ENCODE assay signal across 19 cellular contexts in genomic region chr5:40984884-40985283, GRCh38.
DNase-seq lines count a peak whose midpoint lies in the region; ATAC-seq, FAIRE-seq and TF ChIP-seq lines count a peak whose summit lies in the region.
"Had no signal": no experiment of that assay in that cellular context is flagged by ENCODE, and none has a peak within 500 bp of the region (broad histone marks: within the 10 kb centered on the region; RNA-seq: fewer than 3 reads in every experiment).

No MANE protein-coding gene starts in this region.

- H3K9me3 ChIP-seq in kidney (ENCODE audit: control insufficient read depth in 1 of 2, low read length in 2 of 2), result no peaks in the 10 kb centered on the region
- H3K9me3 ChIP-seq in CD8-positive, alpha-beta T cell (ENCODE audit: low read length), result no peaks in the 10 kb centered on the region
- H3K9me3 ChIP-seq: BLaER1, neutrophil had no signal

- peaks cover 5% of the 10 kb centered on the region for H3K9me3 Mint-ChIP-seq in CD8-positive, alpha-beta T cell
- H3K9me3 Mint-ChIP-seq: activated CD4-positive, alpha-beta T cell treated with anti-CD3 and anti-CD28 coated beads, Interleukin-2, amount 10 ng/mL, durations not matched to agents 24 days and 14 days; activated naive CD8-positive, alpha-beta T cell treated with anti-CD3 and anti-CD28 coated beads, Interleukin-2, amount 50 U/mL, for 24 hours had no signal

- DNase-seq in AG04449 (ENCODE audit: low read depth, low spot score), result peak; percentile 60
- peak; percentile 48 for DNase-seq in HT1080 (ENCODE audit: low read depth)
- peak; percentile 87 for DNase-seq in brain microvascular endothelial cell
- peak; percentile 8 for DNase-seq in glomerular visceral epithelial cell (ENCODE audit: extremely low spot score)
- no peak for DNase-seq in activated effector memory CD4-positive, alpha-beta T cell treated with anti-CD3 and anti-CD28 coated beads, Interleukin-2, amount 50 U/mL, for 16 hours
- DNase-seq in kidney, result no peak
- no peak for DNase-seq in CD8-positive, alpha-beta T cell
- no peak for DNase-seq in activated CD4-positive, alpha-beta T cell treated with anti-CD3 and anti-CD28 coated beads for 4 hours
- DNase-seq: 8988T; activated CD4-positive, alpha-beta T cell treated with anti-CD3 and anti-CD28 coated beads, Interleukin-2, amount 10 ng/mL, durations not matched to agents 24 days and 14 days; activated naive CD8-positive, alpha-beta T cell treated with anti-CD3 and anti-CD28 coated beads, Interleukin-2, amount 50 U/mL, for 24 hours; dorsolateral prefrontal cortex; KBM-7; NCI-H187; SIG-M5; T-cell had no signal

- H3K4me3 ChIP-seq in AG04449 (ENCODE audit: low read depth, low read length), result no peak overlapping the region
- no peak overlapping the region for H3K4me3 ChIP-seq in brain microvascular endothelial cell (ENCODE audit: low read depth, low read length)
- no peak overlapping the region for H3K4me3 ChIP-seq in kidney (ENCODE audit: low read length in 2 of 2)
- no peak overlapping the region for H3K4me3 ChIP-seq in CD8-positive, alpha-beta T cell (ENCODE audit: low read depth, low read length)
- H3K4me3 ChIP-seq: BLaER1, dorsolateral prefrontal cortex had no signal

- H3K36me3 ChIP-seq in brain microvascular endothelial cell (replicated peaks) (no peaks in the 10 kb centered on the region), kidney (ENCODE audit: control insufficient read depth in 1 of 2, insufficient read depth in 2 of 2, low read length in 2 of 2) (no peaks in the 10 kb centered on the region)
- H3K36me3 ChIP-seq in CD8-positive, alpha-beta T cell (ENCODE audit: insufficient read depth, low read length), result no peaks in the 10 kb centered on the region
- H3K36me3 ChIP-seq: BLaER1, neutrophil had no signal

- H3K4me3 Mint-ChIP-seq in CD8-positive, alpha-beta T cell, result no peak overlapping the region
- H3K4me3 Mint-ChIP-seq: activated CD4-positive, alpha-beta T cell treated with anti-CD3 and anti-CD28 coated beads, Interleukin-2, amount 10 ng/mL, durations not matched to agents 24 days and 14 days; activated naive CD8-positive, alpha-beta T cell treated with anti-CD3 and anti-CD28 coated beads, Interleukin-2, amount 50 U/mL, for 24 hours; T-cell had no signal

- H3K4me1 ChIP-seq in kidney (ENCODE audit: control insufficient read depth in 1 of 2, insufficient read depth in 1 of 2, low read depth in 1 of 2, low read length in 2 of 2), result peaks cover 0 to 3% of the 10 kb centered on the region in 2 donors
- no peaks in the 10 kb centered on the region for H3K4me1 ChIP-seq in CD8-positive, alpha-beta T cell (ENCODE audit: insufficient read depth, low read length)
- H3K4me1 ChIP-seq: BLaER1 had no signal

- in situ Hi-C loops in brain microvascular endothelial cell (cut with HindIII; ENCODE audit: low pct_ligation_motif_present, low sequenced_read_pairs), result no loop called here

- H3K36me3 Mint-ChIP-seq in CD8-positive, alpha-beta T cell, result no peaks in the 10 kb centered on the region
- H3K36me3 Mint-ChIP-seq: T-cell had no signal

- intact Hi-C loops in kidney (cut with DNase I), result no loop called here
- intact Hi-C loops in CD8-positive, alpha-beta T cell (cut with DNase I, micrococcal nuclease), result no loop called here

- ATAC-seq in CD8-positive, alpha-beta T cell, result no peak
- ATAC-seq: activated naive CD8-positive, alpha-beta T cell treated with anti-CD3 and anti-CD28 coated beads, Interleukin-2, amount 50 U/mL, for 24 hours; T-cell had no signal

- TF ChIP-seq CTCF in AG04449 (IDR thresholded peaks at IDR 0.05; ENCODE audit: insufficient read depth, low read length, missing control alignments), result no peak
- TF ChIP-seq CTCF in brain microvascular endothelial cell (IDR thresholded peaks at IDR 0.05; ENCODE audit: low read depth, low read length, missing control alignments), result no peak
- TF ChIP-seq CTCF in kidney (IDR thresholded peaks at IDR 0.05; ENCODE audit: borderline replicate concordance, extremely low read depth, insufficient read depth), result no peak
- TF ChIP-seq CTCF in CD8-positive, alpha-beta T cell (IDR thresholded peaks at IDR 0.05), result no peak

- H3K27me3 Mint-ChIP-seq in CD8-positive, alpha-beta T cell (ENCODE audit: low read depth), result peaks cover 11% of the 10 kb centered on the region
- H3K27me3 Mint-ChIP-seq: activated CD4-positive, alpha-beta T cell treated with anti-CD3 and anti-CD28 coated beads, Interleukin-2, amount 10 ng/mL, durations not matched to agents 24 days and 14 days; activated naive CD8-positive, alpha-beta T cell treated with anti-CD3 and anti-CD28 coated beads, Interleukin-2, amount 50 U/mL, for 24 hours had no signal

- CTCF ChIA-PET in AG04449 (lab: Yijun Ruan, JAX), result no interaction called here
- CTCF ChIA-PET in CD8-positive, alpha-beta T cell (lab: Charles Lee), result no interaction called here

- POLR2A ChIA-PET in AG04449 (lab: Yijun Ruan, JAX), result no interaction called here
- POLR2A ChIA-PET in CD8-positive, alpha-beta T cell (lab: Charles Lee), result interaction anchor here (0.6 kb wide), 1 partner anchor 15 kb away, joined by 6 read pairs; no protein-coding TSS in a partner anchor

- no peak for FAIRE-seq in kidney (lab: Jason Lieb, UNC)
- FAIRE-seq: urothelium cell line had no signal

- H3K4me1 Mint-ChIP-seq in CD8-positive, alpha-beta T cell (ENCODE audit: low read depth), result no peaks in the 10 kb centered on the region
- H3K4me1 Mint-ChIP-seq: activated CD4-positive, alpha-beta T cell treated with anti-CD3 and anti-CD28 coated beads, Interleukin-2, amount 10 ng/mL, durations not matched to agents 24 days and 14 days; activated naive CD8-positive, alpha-beta T cell treated with anti-CD3 and anti-CD28 coated beads, Interleukin-2, amount 50 U/mL, for 24 hours; T-cell had no signal

- H3K27me3 ChIP-seq in brain microvascular endothelial cell (replicated peaks), result no peaks in the 10 kb centered on the region
- H3K27me3 ChIP-seq in CD8-positive, alpha-beta T cell (ENCODE audit: insufficient read depth, low read length), result no peaks in the 10 kb centered on the region
- H3K27me3 ChIP-seq: BLaER1, neutrophil had no signal

- no peak overlapping the region for H3K9ac ChIP-seq in kidney (ENCODE audit: low read length in 2 of 2)
- H3K9ac ChIP-seq: BLaER1 had no signal

- H3K27ac ChIP-seq in brain microvascular endothelial cell, result peak overlapping the region; percentile 61
- H3K27ac ChIP-seq in kidney (ENCODE audit: low read depth in 2 of 2, low read length in 2 of 2), result no peak overlapping the region
- no peak overlapping the region for H3K27ac ChIP-seq in CD8-positive, alpha-beta T cell (ENCODE audit: low read depth, low read length)
- H3K27ac ChIP-seq: BLaER1, dorsolateral prefrontal cortex, neutrophil had no signal

- no peak overlapping the region for H3K27ac Mint-ChIP-seq in CD8-positive, alpha-beta T cell
- H3K27ac Mint-ChIP-seq: activated CD4-positive, alpha-beta T cell treated with anti-CD3 and anti-CD28 coated beads, Interleukin-2, amount 10 ng/mL, durations not matched to agents 24 days and 14 days; activated naive CD8-positive, alpha-beta T cell treated with anti-CD3 and anti-CD28 coated beads, Interleukin-2, amount 50 U/mL, for 24 hours; T-cell had no signal

Comparison
In these comparisons a context has a peak if more than half of its experiments do, and no peak if none do; other contexts are left out.
1. DNase-seq: peak in AG04449 (single experiment), HT1080 (single experiment), brain microvascular endothelial cell (single experiment) and glomerular visceral epithelial cell (single experiment); none in activated effector memory CD4-positive, alpha-beta T cell treated with anti-CD3 and anti-CD28 coated beads, Interleukin-2, amount 50 U/mL, for 16 hours (single experiment), kidney (single experiment), CD8-positive, alpha-beta T cell (0 of 7) and activated CD4-positive, alpha-beta T cell treated with anti-CD3 and anti-CD28 coated beads for 4 hours (0 of 2).